In genomic region chr17:30380106-30380420, GRCh38 we compare ENCODE assay signal across 8 cellular contexts. TPM values are rescaled to one million over a fixed set of nuclear protein-coding genes. Genes with fewer than 3 reads are reported as not detected.
A peak's percentile ranks its signal among the peaks of the same experiment; 100 is the strongest.
DNase-seq lines count a peak whose midpoint lies in the region; ATAC-seq lines count a peak whose summit lies in the region.

No MANE protein-coding gene starts in this region.

- H3K4me1 ChIP-seq in ectodermal cell (ENCODE audit: control insufficient read depth, insufficient read depth, low read length) (peaks cover 31% of the 10 kb centered on the region), neuronal stem cell (ENCODE audit: control insufficient read depth in 2 of 2, insufficient read depth in 1 of 2, low read depth in 1 of 2, low read length in 2 of 2) (peaks cover 6 to 33% of the 10 kb centered on the region in 2 donors)

- no peak overlapping the region for H2BK120ac ChIP-seq in neuronal stem cell (ENCODE audit: low read depth, low read length)

- H3K4ac ChIP-seq in neuronal stem cell (ENCODE audit: low read length): no peak overlapping the region

- peak overlapping the region; percentile 90 for H3K4me2 ChIP-seq in neuronal stem cell (ENCODE audit: insufficient read depth, low read length, poor library complexity, severe bottlenecking)

- H2BK12ac ChIP-seq in neuronal stem cell (ENCODE audit: low read length): no peak overlapping the region

- H3K79me1 ChIP-seq in neuronal stem cell (ENCODE audit: low read depth, low read length): peaks cover 6% of the 10 kb centered on the region

- no peaks in the 10 kb centered on the region for H3K36me3 ChIP-seq in ectodermal cell (ENCODE audit: control insufficient read depth, insufficient read depth, low read length)
- peaks cover 0 to 13% of the 10 kb centered on the region in 2 donors for H3K36me3 ChIP-seq in neuronal stem cell (replicated peaks in 1 of 2; ENCODE audit: control insufficient read depth in 2 of 2, insufficient read depth in 2 of 2, low read length in 2 of 2)

- H3K27me3 ChIP-seq in ectodermal cell (ENCODE audit: control insufficient read depth, insufficient read depth, low read length, poor library complexity, severe bottlenecking) (peaks cover 35% of the 10 kb centered on the region), neuronal stem cell (ENCODE audit: control insufficient read depth in 3 of 3, insufficient read depth in 3 of 3, low read depth in 1 of 3, low read length in 3 of 3) (peaks cover 0 to 14% (median 0%) of the 10 kb centered on the region in 3 experiments)

- H3K18ac ChIP-seq in neuronal stem cell (ENCODE audit: low read length): no peak overlapping the region

- H3K4me3 ChIP-seq in ectodermal cell (ENCODE audit: insufficient read depth, low read depth, low read length) (peak overlapping the region; percentile 89), neuronal stem cell (ENCODE audit: low read length in 2 of 2) (peak overlapping the region; percentile 80 to 98)

- H3K14ac ChIP-seq in neuronal stem cell (ENCODE audit: low read length): no peak overlapping the region

- no peak overlapping the region for H2AK5ac ChIP-seq in neuronal stem cell (ENCODE audit: low read depth, low read length)

- peak; percentile 39 for DNase-seq in DMS53 (lab: John Stamatoyannopoulos, UW)
- DNase-seq in DMS53 treated with DMSO at 0.1 percent for 48 hours (lab: John Stamatoyannopoulos, UW; ENCODE audit: unreplicated experiment): no peak
- peak; percentile 39 to 64 for DNase-seq in NCI-H526 (lab: John Stamatoyannopoulos, UW)
- no peak for DNase-seq in neuronal stem cell (ENCODE audit: low spot score)
- DNase-seq in globus pallidus (ENCODE audit: low spot score): no peak

- H3K9me3 ChIP-seq in ectodermal cell (ENCODE audit: control insufficient read depth, low read length): no peaks in the 10 kb centered on the region
- no peaks in the 10 kb centered on the region for H3K9me3 ChIP-seq in neuronal stem cell (replicated peaks in 1 of 2; ENCODE audit: control insufficient read depth in 2 of 2, insufficient read depth in 1 of 2, low read depth in 1 of 2, low read length in 2 of 2)

- H2AFZ ChIP-seq in neuronal stem cell (ENCODE audit: low read length): no peak overlapping the region

- H3K23ac ChIP-seq in neuronal stem cell (ENCODE audit: low read depth, low read length, poor library complexity): no peak overlapping the region

- no peak overlapping the region for H4K8ac ChIP-seq in neuronal stem cell (ENCODE audit: low read depth, low read length)

- WGBS in ectodermal cell, 2 experiments: 15 to 17% methylated on average over 4 of the region's 4 CpGs
- no CpG with 5 or more reads among the region's 4 CpGs for WGBS in neuronal stem cell (ENCODE audit: extremely low coverage in 2 of 2, insufficient read length in 2 of 2, insufficient replicate concordance in 1 of 2), 2 donors

- ATAC-seq in HG02759 (IDR thresholded peaks at IDR 0.05; ENCODE audit: unreplicated experiment) (no peak), HG02610 (IDR thresholded peaks at IDR 0.05; ENCODE audit: unreplicated experiment) (no peak)

- H4K91ac ChIP-seq in neuronal stem cell (ENCODE audit: low read depth, low read length, poor library complexity): no peak overlapping the region

- no peak overlapping the region for H3K9ac ChIP-seq in neuronal stem cell (ENCODE audit: low read depth, low read length, poor library complexity)

- H2BK15ac ChIP-seq in neuronal stem cell (ENCODE audit: low read length): no peak overlapping the region

- H3K27ac ChIP-seq in ectodermal cell (ENCODE audit: insufficient read depth, low read depth, low read length, poor library complexity, severe bottlenecking): no peak overlapping the region
- no peak overlapping the region for H3K27ac ChIP-seq in neuronal stem cell (replicated peaks; ENCODE audit: low read length)

- H2BK5ac ChIP-seq in neuronal stem cell (ENCODE audit: low read length): no peak overlapping the region

RNA-seq across cellular contexts. Expression of gene CPD, which starts 1.3 kb away (rescaled TPM):
- polyA plus RNA-seq in ectodermal cell (2013, experiment 1 of 4): 47.1 TPM
- polyA plus RNA-seq in ectodermal cell (2013, experiment 2 of 4): 50.1 TPM
- 31.4 TPM for polyA plus RNA-seq in ectodermal cell (2013, experiment 3 of 4)
- polyA plus RNA-seq in ectodermal cell (2013, experiment 4 of 4): 38.1 TPM
- polyA plus RNA-seq in neuronal stem cell (2013, experiment 1 of 2): 19.4 TPM
- polyA plus RNA-seq in neuronal stem cell (2013, experiment 2 of 2): 19.5 TPM

RNA-seq across cellular contexts. Expression of gene TMIGD1, which starts 46.2 kb away (rescaled TPM):
- not detected for polyA plus RNA-seq in ectodermal cell (2013, experiment 1 of 4)
- polyA plus RNA-seq in ectodermal cell (2013, experiment 2 of 4): not detected
- polyA plus RNA-seq in ectodermal cell (2013, experiment 3 of 4): not detected
- polyA plus RNA-seq in ectodermal cell (2013, experiment 4 of 4): not detected
- not detected for polyA plus RNA-seq in neuronal stem cell (2013, experiment 1 of 2)
- polyA plus RNA-seq in neuronal stem cell (2013, experiment 2 of 2): not detected

Comparison
In these comparisons a context has a peak if more than half of its experiments do, and no peak if none do; other contexts are left out.
1. DNase-seq: peak in DMS53 (single experiment) and NCI-H526 (2 of 2); none in DMS53 treated with DMSO at 0.1 percent for 48 hours (single experiment), neuronal stem cell (single experiment) and globus pallidus (single experiment).